8 cellular contexts compared by ENCODE assay signal in the genomic region with DNA sequence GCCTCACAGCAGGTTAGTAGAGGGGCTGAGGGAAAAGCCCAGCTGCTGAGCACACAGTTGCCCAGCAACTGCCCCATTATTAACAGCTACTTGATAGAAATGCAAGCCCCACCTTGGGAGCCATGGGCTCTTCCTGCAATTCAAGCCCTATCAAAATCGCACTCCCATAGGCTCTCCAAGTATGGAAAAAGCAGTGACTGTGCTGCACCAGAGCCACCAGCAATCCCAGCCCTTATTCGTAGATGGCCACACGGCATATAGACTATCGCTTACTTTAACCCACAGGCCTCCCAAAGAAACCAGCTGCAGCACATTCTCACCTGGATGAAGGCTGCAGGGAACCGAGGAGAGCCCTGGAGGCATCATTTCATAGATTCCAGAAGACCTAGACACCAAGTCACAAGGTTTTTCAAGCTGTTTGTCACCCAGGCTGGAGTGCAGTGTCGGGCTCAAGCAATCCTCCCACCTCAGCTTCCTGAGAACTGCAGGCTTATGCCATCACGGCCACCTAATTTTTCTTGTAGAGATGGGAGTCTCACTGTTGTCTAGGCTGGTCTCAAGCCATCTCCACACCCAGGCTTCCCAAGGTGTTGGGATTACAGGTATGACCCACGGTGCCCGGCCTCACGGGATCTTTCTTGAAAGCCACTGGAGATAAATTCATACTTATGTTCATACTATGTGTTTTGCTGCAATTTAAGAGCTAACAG. TPM values are rescaled to one million over a fixed set of nuclear protein-coding genes. Genes with fewer than 3 reads are reported as not detected.
DNase-seq lines count a peak whose midpoint lies in the region; ATAC-seq lines count a peak whose summit lies in the region.

No MANE protein-coding gene starts in this region.

- peak; percentile 49 for DNase-seq in G401 (ENCODE audit: low spot score)
- DNase-seq in NCI-H1105 treated with DMSO at 0.1 percent for 48 hours (lab: John Stamatoyannopoulos, UW): peak; percentile 67
- DNase-seq in adipocyte (ENCODE audit: low read depth): no peak
- no peak for DNase-seq in natural killer cell treated with Interleukin-12 subunit alpha and Interleukin-12 subunit beta and Interleukin-15 and Interleukin-18, amount 100 ng/mL, for 72 hours (ENCODE audit: low spot score)
- no peak for DNase-seq in SKM-1 treated with dmso at 0.1 percent for 144 hours (lab: John Stamatoyannopoulos, UW; ENCODE audit: unreplicated experiment)
- no peak for DNase-seq in UCSD-AML1 (lab: John Stamatoyannopoulos, UW; ENCODE audit: unreplicated experiment)
- DNase-seq in globus pallidus (ENCODE audit: low spot score): no peak
- DNase-seq in NCI-H2196 (lab: John Stamatoyannopoulos, UW; ENCODE audit: unreplicated experiment): no peak

- no peak overlapping the region for H3K4me3 ChIP-seq in adipocyte (ENCODE audit: low read length)

- peaks cover 19 to 32% of the 10 kb centered on the region in 2 donors for H3K4me1 Mint-ChIP-seq in natural killer cell treated with Interleukin-12 subunit alpha and Interleukin-12 subunit beta and Interleukin-15 and Interleukin-18, amount 100 ng/mL, for 72 hours (ENCODE audit: low read depth in 2 of 2)

- H3K9me3 ChIP-seq in adipocyte (ENCODE audit: control insufficient read depth, low read length): no peaks in the 10 kb centered on the region

- ATAC-seq in natural killer cell treated with Interleukin-12 subunit alpha and Interleukin-12 subunit beta and Interleukin-15 and Interleukin-18, amount 100 ng/mL, for 72 hours: peak in 1 of 2 donors; percentile 3

- no peak overlapping the region for H3K4me3 Mint-ChIP-seq in natural killer cell treated with Interleukin-12 subunit alpha and Interleukin-12 subunit beta and Interleukin-15 and Interleukin-18, amount 100 ng/mL, for 72 hours

- H3K4me1 ChIP-seq in adipocyte (ENCODE audit: control insufficient read depth, insufficient read depth, low read length): peaks cover 17% of the 10 kb centered on the region

- peak overlapping the region; percentile 25 to 57 for H3K27ac Mint-ChIP-seq in natural killer cell treated with Interleukin-12 subunit alpha and Interleukin-12 subunit beta and Interleukin-15 and Interleukin-18, amount 100 ng/mL, for 72 hours

- no peaks in the 10 kb centered on the region for H3K27me3 ChIP-seq in adipocyte (replicated peaks; ENCODE audit: control insufficient read depth, insufficient read depth, low read length)

- peak overlapping the region; percentile 4 for H3K9ac ChIP-seq in adipocyte (ENCODE audit: low read length)

- no peaks in the 10 kb centered on the region for H3K9me3 Mint-ChIP-seq in natural killer cell treated with Interleukin-12 subunit alpha and Interleukin-12 subunit beta and Interleukin-15 and Interleukin-18, amount 100 ng/mL, for 72 hours

- H3K36me3 ChIP-seq in adipocyte (ENCODE audit: control insufficient read depth, insufficient read depth, low read length, severe bottlenecking): peaks cover 59% of the 10 kb centered on the region

- peaks cover 33% of the 10 kb centered on the region for H3K36me3 Mint-ChIP-seq in natural killer cell treated with Interleukin-12 subunit alpha and Interleukin-12 subunit beta and Interleukin-15 and Interleukin-18, amount 100 ng/mL, for 72 hours

- no peaks in the 10 kb centered on the region for H3K27me3 Mint-ChIP-seq in natural killer cell treated with Interleukin-12 subunit alpha and Interleukin-12 subunit beta and Interleukin-15 and Interleukin-18, amount 100 ng/mL, for 72 hours

- in situ Hi-C loops in G401 (cut with HindIII; ENCODE audit: low sequenced_read_pairs): no loop called here

RNA-seq across cellular contexts. Expression of gene NCL, which starts 11.3 kb away (rescaled TPM):
- 159 and 386 TPM in 2 replicates for total RNA-seq in G401 (2014; rRNA removed; shearing (Covaris generic))
- 1,000 to 10,000 TPM in 1 of 2 donors, 100 to 1,000 TPM in 1; 802 to 1,405 TPM for total RNA-seq in natural killer cell treated with Interleukin-12 subunit alpha and Interleukin-12 subunit beta and Interleukin-15 and Interleukin-18, amount 100 ng/mL, for 72 hours

RNA-seq across cellular contexts. Expression of gene B3GNT7, which starts 57.4 kb away (rescaled TPM):
- 0.14 and 0.18 TPM in 2 replicates for total RNA-seq in G401 (2014; rRNA removed; shearing (Covaris generic))
- total RNA-seq in natural killer cell treated with Interleukin-12 subunit alpha and Interleukin-12 subunit beta and Interleukin-15 and Interleukin-18, amount 100 ng/mL, for 72 hours: 10 to 100 TPM; 12.6 to 20.1 TPM

Comparison
In these comparisons a context has a peak if more than half of its experiments do, and no peak if none do; other contexts are left out.
1. DNase-seq: peak in G401 (single experiment) and NCI-H1105 treated with DMSO at 0.1 percent for 48 hours (single experiment); none in adipocyte (single experiment), natural killer cell treated with Interleukin-12 subunit alpha and Interleukin-12 subunit beta and Interleukin-15 and Interleukin-18, amount 100 ng/mL, for 72 hours (single experiment), SKM-1 treated with dmso at 0.1 percent for 144 hours (single experiment), UCSD-AML1 (single experiment), globus pallidus (single experiment) and NCI-H2196 (single experiment).
2. RNA of gene B3GNT7, which starts 57.4 kb away (total RNA-seq): 12.6 to 20.1 TPM in natural killer cell treated with Interleukin-12 subunit alpha and Interleukin-12 subunit beta and Interleukin-15 and Interleukin-18, amount 100 ng/mL, for 72 hours; 0.14 to 0.18 TPM in G401; every median in the first group is over 10 times any median in the second.